Comparison of ENCODE assay signal across 23 cellular contexts in genomic region chr14:62501021-62501750, GRCh38.
"Had no signal": no experiment of that assay in that cellular context is flagged by ENCODE, and none has a peak within 500 bp of the region (broad histone marks: within the 10 kb centered on the region; RNA-seq: fewer than 3 reads in every experiment).

No MANE protein-coding gene starts in this region.

- H3K9me3 ChIP-seq: pancreas, suprapubic skin, upper lobe of right lung had no signal

- H3K4me3 ChIP-seq: dorsolateral prefrontal cortex, esophagus squamous epithelium, lower lobe of right lung, pancreas, smooth muscle cell, suprapubic skin, transverse colon, upper lobe of right lung had no signal

- FAIRE-seq: frontal cortex, keratinocyte, pancreas had no signal

- H3K4me1 ChIP-seq: esophagus squamous epithelium, lower lobe of right lung, pancreas, suprapubic skin, transverse colon, upper lobe of right lung had no signal

- DNase-seq: cerebellar nuclear complex; dorsolateral prefrontal cortex; effector CD4-positive, alpha-beta T cell; esophagus squamous epithelium; hypothalamus; immature natural killer cell; left ventricle myocardium superior; lower lobe of right lung; natural killer cell; pancreas; stimulated activated CD4-positive, alpha-beta T cell treated with anti-CD3 and anti-CD28 coated beads, Interleukin-12 subunit alpha, Interleukin-12 subunit beta, amount 100 ng/mL, for 4 hours; stimulated activated CD4-positive, alpha-beta T cell treated with anti-CD3 and anti-CD28 coated beads, Interleukin-1b, Interleukin-23, amount 100 ng/mL, for 48 hours; stimulated activated CD4-positive, alpha-beta T cell treated with anti-CD3 and anti-CD28 coated beads, Interleukin-4, amount 100 ng/mL, for 1 hour; stimulated activated CD8-positive, alpha-beta memory T cell treated with anti-CD3 and anti-CD28 coated beads, Interleukin-4, amount 100 ng/mL, for 48 hours; stimulated activated naive CD4-positive, alpha-beta T cell; stimulated activated naive CD8-positive, alpha-beta T cell treated with anti-CD3 and anti-CD28 coated beads, Interleukin-15, amount 100 ng/mL, for 72 hours; transverse colon; upper lobe of right lung had no signal

- H3K36me3 ChIP-seq: esophagus squamous epithelium, lower lobe of right lung, neutrophil, pancreas, suprapubic skin, transverse colon, upper lobe of right lung had no signal

- H3K27ac ChIP-seq: dorsolateral prefrontal cortex, esophagus squamous epithelium, lower lobe of right lung, neutrophil, pancreas, suprapubic skin, transverse colon, upper lobe of right lung had no signal

- H3K27me3 ChIP-seq: esophagus squamous epithelium, neutrophil, suprapubic skin, transverse colon, upper lobe of right lung had no signal
